In the genomic region with DNA sequence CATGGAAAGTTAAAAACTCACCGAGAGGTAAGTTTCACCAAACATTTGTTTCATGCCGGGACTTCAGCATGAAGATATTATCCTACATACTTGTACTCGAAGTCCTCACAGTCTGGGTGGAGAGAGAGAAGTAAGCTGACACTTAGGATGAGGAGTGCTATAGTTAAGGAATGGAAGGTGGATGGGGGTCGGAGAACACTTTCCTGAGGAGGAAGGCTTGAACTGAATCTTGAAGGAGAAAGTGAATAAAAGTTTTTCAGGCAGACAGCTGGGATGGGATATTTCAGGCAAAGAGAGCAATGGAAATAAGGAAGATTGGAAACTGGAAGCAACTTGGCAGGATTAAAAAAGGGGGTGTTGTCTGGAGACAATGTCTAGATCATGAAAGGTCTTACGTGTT, we compare ENCODE assay signal across 14 cellular contexts.
DNase-seq lines count a peak whose midpoint lies in the region; ATAC-seq and TF ChIP-seq lines count a peak whose summit lies in the region.
"Had no signal": no experiment of that assay in that cellular context is flagged by ENCODE, and none has a peak within 500 bp of the region (broad histone marks: within the 10 kb centered on the region; RNA-seq: fewer than 3 reads in every experiment).

No MANE protein-coding gene starts in this region.

- no peak for TF ChIP-seq EP300 in suprapubic skin (IDR thresholded peaks at IDR 0.05)

- H3K27ac ChIP-seq in GM23338 (ENCODE audit: low read depth) (no peak overlapping the region), PC-3 (ENCODE audit: low read length) (peak overlapping the region; percentile 83), subcutaneous abdominal adipose tissue (ENCODE audit: low read depth, low read length) (peak overlapping the region; percentile 45), suprapubic skin (no peak overlapping the region)

- POLR2A ChIA-PET in PC-3 (lab: Charles Lee; ENCODE audit: unreplicated experiment): no interaction called here
- POLR2A ChIA-PET in Caco-2 (lab: Charles Lee): no interaction called here

- H3K27ac Mint-ChIP-seq in GM23338 (peak overlapping the region; percentile 36; the same call in 1 of the 2 replicates), Caco-2 (ENCODE audit: unreplicated experiment) (no peak overlapping the region)
- H3K27ac Mint-ChIP-seq: B cell; CD4-positive, alpha-beta T cell had no signal

- WGBS in suprapubic skin: 82% methylated on average over 5 of the region's 5 CpGs

- no peak for TF ChIP-seq POLR2A in suprapubic skin (IDR thresholded peaks at IDR 0.05)

- H2AFZ ChIP-seq in GM23338: no peak overlapping the region
- no peak overlapping the region for H2AFZ ChIP-seq in PC-3 (ENCODE audit: low read length)

- TF ChIP-seq CTCF in GM23338 (conservative IDR thresholded peaks at IDR 0.05; ENCODE audit: low read depth in 2 of 2) (no peak), PC-3 (conservative IDR thresholded peaks at IDR 0.05; ENCODE audit: low read depth, low read length) (no peak), Caco-2 (IDR thresholded peaks at IDR 0.05; ENCODE audit: insufficient read depth in 1 of 2, low read depth in 1 of 2, low read length in 1 of 2, severe bottlenecking in 1 of 2, unreplicated experiment in 1 of 2) (no peak), suprapubic skin (IDR thresholded peaks at IDR 0.05) (no peak)

- H3K36me3 Mint-ChIP-seq in GM23338 (ENCODE audit: low read depth) (no peaks in the 10 kb centered on the region), Caco-2 (ENCODE audit: insufficient read depth, unreplicated experiment) (no peaks in the 10 kb centered on the region)

- H3K27me3 ChIP-seq in GM23338 (ENCODE audit: insufficient read depth): no peaks in the 10 kb centered on the region
- no peaks in the 10 kb centered on the region for H3K27me3 ChIP-seq in PC-3 (ENCODE audit: low read length)
- no peaks in the 10 kb centered on the region for H3K27me3 ChIP-seq in subcutaneous abdominal adipose tissue (ENCODE audit: control insufficient read depth in 5 of 5, insufficient read depth in 4 of 5, low read length in 5 of 5)
- H3K27me3 ChIP-seq in Caco-2 (replicated peaks; ENCODE audit: control insufficient read depth, insufficient read depth, low read length): no peaks in the 10 kb centered on the region
- no peaks in the 10 kb centered on the region for H3K27me3 ChIP-seq in suprapubic skin

- H3K4me3 Mint-ChIP-seq in GM23338 (no peak overlapping the region), Caco-2 (ENCODE audit: unreplicated experiment) (no peak overlapping the region)
- H3K4me3 Mint-ChIP-seq: B cell; CD4-positive, alpha-beta T cell had no signal

- H3F3A ChIP-seq in GM23338 (replicated peaks; ENCODE audit: low read depth) (no peaks in the 10 kb centered on the region), PC-3 (ENCODE audit: low read length, unreplicated experiment) (peaks cover 4% of the 10 kb centered on the region)

- H3K4me1 Mint-ChIP-seq in GM23338 (peaks cover 10% of the 10 kb centered on the region; the same call in 2 of the 3 replicates), Caco-2 (ENCODE audit: low read depth, unreplicated experiment) (peaks cover 6% of the 10 kb centered on the region)
- H3K4me1 Mint-ChIP-seq: B cell had no signal

- BruUV-seq in PC-3 (replicated peaks; lab: Mats Ljungman, UMichigan) (no TSS peak), Caco-2 (replicated peaks; lab: Mats Ljungman, UMichigan) (no TSS peak)

- DNase-seq in GM23338 (ENCODE audit: low spot score) (peak; percentile 17), PC-3 (no peak), iPS-NIHi11 (ENCODE audit: low spot score) (peak; percentile 16), Caco-2 (no peak), suprapubic skin (ENCODE audit: low spot score in 2 of 2) (no peak)
- DNase-seq: C1 segment of cervical spinal cord; CD4-positive, alpha-beta T cell; DMS79 treated with DMSO at 0.1 percent for 48 hours; EL had no signal

- CTCF ChIA-PET in PC-3 (lab: Charles Lee) (no interaction called here), Caco-2 (lab: Charles Lee) (no interaction called here)

- ATAC-seq in GM23338 (no peak), PC-3 (no peak), GM19395 (IDR thresholded peaks at IDR 0.05; ENCODE audit: unreplicated experiment) (no peak)
- ATAC-seq: HCT116, K562 had no signal

- intact Hi-C loops in PC-3 (cut with micrococcal nuclease) (no loop called here), Caco-2 (cut with micrococcal nuclease; ENCODE audit: unreplicated experiment) (loop anchor here (5.0 kb wide), 1 partner anchor 130 kb away; no protein-coding TSS in a partner anchor)

- no peaks in the 10 kb centered on the region for H3K36me3 ChIP-seq in GM23338 (ENCODE audit: insufficient read depth)
- no peaks in the 10 kb centered on the region for H3K36me3 ChIP-seq in PC-3 (ENCODE audit: low read depth, low read length)
- peaks cover 6 to 14% (median 11%) of the 10 kb centered on the region in 5 donors for H3K36me3 ChIP-seq in subcutaneous abdominal adipose tissue (ENCODE audit: control insufficient read depth in 5 of 5, insufficient read depth in 5 of 5, low read length in 5 of 5)
- H3K36me3 ChIP-seq in Caco-2 (ENCODE audit: control insufficient read depth, insufficient read depth, low read length): no peaks in the 10 kb centered on the region
- H3K36me3 ChIP-seq in suprapubic skin: peaks cover 8% of the 10 kb centered on the region

- no peak overlapping the region for H3K4me3 ChIP-seq in GM23338
- H3K4me3 ChIP-seq in PC-3 (ENCODE audit: low read length): no peak overlapping the region
- H3K4me3 ChIP-seq in subcutaneous abdominal adipose tissue (ENCODE audit: low read depth in 1 of 5, low read length in 5 of 5): no peak overlapping the region
- no peak overlapping the region for H3K4me3 ChIP-seq in Caco-2 (ENCODE audit: low read depth, low read length)
- no peak overlapping the region for H3K4me3 ChIP-seq in suprapubic skin
- H3K4me3 ChIP-seq: K562 had no signal

- no peaks in the 10 kb centered on the region for H3K27me3 Mint-ChIP-seq in GM23338 (ENCODE audit: insufficient read depth, low read depth, poor library complexity)
- no peaks in the 10 kb centered on the region for H3K27me3 Mint-ChIP-seq in Caco-2 (ENCODE audit: insufficient read depth, unreplicated experiment)
- H3K27me3 Mint-ChIP-seq: B cell; CD4-positive, alpha-beta T cell had no signal

- H3K4me1 ChIP-seq in GM23338 (ENCODE audit: insufficient read depth): 0 out of 2 replicates have a peak, but pooled peaks cover 7% of the 10 kb centered on the region
- peaks cover 36% of the 10 kb centered on the region for H3K4me1 ChIP-seq in PC-3 (ENCODE audit: insufficient read depth, low read length)
- H3K4me1 ChIP-seq in subcutaneous abdominal adipose tissue (ENCODE audit: control insufficient read depth in 5 of 5, insufficient read depth in 5 of 5, low read length in 5 of 5): peaks cover 2 to 28% (median 18%) of the 10 kb centered on the region in 5 donors
- H3K4me1 ChIP-seq in Caco-2: no peaks in the 10 kb centered on the region
- H3K4me1 ChIP-seq in suprapubic skin: peaks cover 7% of the 10 kb centered on the region

- H3K79me2 ChIP-seq in GM23338 (replicated peaks; ENCODE audit: insufficient read depth): no peaks in the 10 kb centered on the region
- no peaks in the 10 kb centered on the region for H3K79me2 ChIP-seq in PC-3 (ENCODE audit: low read length)

- H3K9me2 ChIP-seq in GM23338 (ENCODE audit: insufficient read depth) (no peaks in the 10 kb centered on the region), PC-3 (replicated peaks; ENCODE audit: low read length) (no peaks in the 10 kb centered on the region)

- H3K4me2 ChIP-seq in GM23338 (no peak overlapping the region), PC-3 (ENCODE audit: low read length) (peak overlapping the region; percentile 62)

- no peaks in the 10 kb centered on the region for H3K9me3 Mint-ChIP-seq in GM23338
- no peaks in the 10 kb centered on the region for H3K9me3 Mint-ChIP-seq in Caco-2 (ENCODE audit: unreplicated experiment)
- H3K9me3 Mint-ChIP-seq: CD4-positive, alpha-beta T cell had no signal

- H4K20me1 ChIP-seq in GM23338 (replicated peaks; ENCODE audit: insufficient read depth) (no peaks in the 10 kb centered on the region), PC-3 (ENCODE audit: low read length) (no peaks in the 10 kb centered on the region)

- peak overlapping the region; percentile 41 for H3K9ac ChIP-seq in PC-3 (ENCODE audit: low read length)
- no peak overlapping the region for H3K9ac ChIP-seq in subcutaneous abdominal adipose tissue (ENCODE audit: low read length in 5 of 5)

- H3K9me3 ChIP-seq in PC-3 (ENCODE audit: low read length) (no peaks in the 10 kb centered on the region), subcutaneous abdominal adipose tissue (ENCODE audit: control insufficient read depth in 5 of 5, low read length in 5 of 5) (no peaks in the 10 kb centered on the region), Caco-2 (no peaks in the 10 kb centered on the region), suprapubic skin (no peaks in the 10 kb centered on the region)

TF ChIP-seq in GM23338, 12 proteins besides CTCF, POLR2A, EP300 and RAD21 (continues in another document):
- TF ChIP-seq JUNB (IDR thresholded peaks at IDR 0.05; ENCODE audit: unreplicated experiment) (no peak), ZNF114 (CRISPR knock-in tag; IDR thresholded peaks at IDR 0.05) (no peak), STAT1 (IDR thresholded peaks at IDR 0.05; ENCODE audit: unreplicated experiment) (no peak), POLR2AphosphoS5 (IDR thresholded peaks at IDR 0.05; ENCODE audit: low read depth) (no peak), NANOG (IDR thresholded peaks at IDR 0.05; ENCODE audit: borderline replicate concordance) (no peak), EZH2phosphoT487 (IDR thresholded peaks at IDR 0.05; ENCODE audit: unreplicated experiment) (no peak), ZNF331 (CRISPR knock-in tag; IDR thresholded peaks at IDR 0.05; ENCODE audit: low read depth) (no peak), EZH2 (IDR thresholded peaks at IDR 0.05; ENCODE audit: low read depth, unreplicated experiment) (no peak)

Comparison
In these comparisons a context has a peak if more than half of its experiments do, and no peak if none do; other contexts are left out.
1. DNase-seq: peak in GM23338 (single experiment) and iPS-NIHi11 (single experiment); none in PC-3 (single experiment), Caco-2 (0 of 2) and suprapubic skin (0 of 2).
2. H3K27ac ChIP-seq: peak in PC-3 (single experiment) and subcutaneous abdominal adipose tissue (single experiment); none in GM23338 (single experiment) and suprapubic skin (single experiment).